Comparison of ENCODE assay signal across 20 cellular contexts in genomic region chr7:5344342-5344741, GRCh38.
DNase-seq lines count a peak whose midpoint lies in the region; ATAC-seq and FAIRE-seq lines count a peak whose summit lies in the region.
"Had no signal": no experiment of that assay in that cellular context is flagged by ENCODE, and none has a peak within 500 bp of the region (broad histone marks: within the 10 kb centered on the region; RNA-seq: fewer than 3 reads in every experiment).

No MANE protein-coding gene starts in this region.

- no peak for FAIRE-seq in small intestine (lab: Jason Lieb, UNC)
- FAIRE-seq: A549, D721Med, G401.6, GM12891, GM19239 had no signal

- WGBS in small intestine, 3 donors: 89 to 98% (median 93%) methylated on average over 3 to 4 of the region's 4 CpGs

- H3K4me3 ChIP-seq in small intestine (ENCODE audit: low read depth in 1 of 2, low read length in 2 of 2): no peak overlapping the region
- H3K4me3 ChIP-seq: A549; BLaER1 treated with 17β-estradiol and CSF1 and Interleukin-3, amounts not matched to agents 10 nM and 100 nM had no signal

- no peaks in the 10 kb centered on the region for H3K9me3 ChIP-seq in small intestine (ENCODE audit: control insufficient read depth, low read depth)
- H3K9me3 ChIP-seq: A549, Caco-2 had no signal

- H3K36me3 ChIP-seq in small intestine (ENCODE audit: control insufficient read depth in 2 of 2, insufficient read depth in 2 of 2, low read length in 2 of 2): peaks cover 21 to 27% of the 10 kb centered on the region in 2 donors

- intact Hi-C loops in Right ventricle myocardium inferior (cut with DNase I): no loop called here
- intact Hi-C loops in cardiac septum (cut with DNase I): no loop called here

- no peaks in the 10 kb centered on the region for H3K27me3 ChIP-seq in small intestine (ENCODE audit: control insufficient read depth in 2 of 2, insufficient read depth in 2 of 2, low read length in 2 of 2)
- H3K27me3 ChIP-seq: BLaER1 treated with 17β-estradiol and CSF1 and Interleukin-3, amounts not matched to agents 10 nM and 100 nM had no signal

- no peak overlapping the region for H3K27ac ChIP-seq in small intestine (ENCODE audit: low read depth in 1 of 2, low read length in 1 of 2)
- H3K27ac ChIP-seq: 22Rv1; A549; BLaER1 treated with 17β-estradiol and CSF1 and Interleukin-3, amounts not matched to agents 10 nM and 100 nM; C4-2B had no signal

- ATAC-seq in Right ventricle myocardium inferior: no peak
- ATAC-seq: CD8-positive, alpha-beta T cell had no signal

- DNase-seq in Right ventricle myocardium inferior (ENCODE audit: missing footprints) (peak; percentile 4), cardiac septum (ENCODE audit: low spot score) (no peak), epidermal melanocyte (ENCODE audit: insufficient read length, low spot score) (peak; percentile 0), small intestine (no peak)
- no peak for DNase-seq in activated T-cell treated with anti-CD3 and anti-CD28 coated beads, Interleukin-2, amount 50 U/mL, for 1 hour
- DNase-seq: AML-193; Caco-2; Calu3; CD4-positive, alpha-beta T cell; CD8-positive, alpha-beta T cell; DMS79 treated with DMSO at 0.1 percent for 48 hours; GF-D8 had no signal

- H3K4me1 ChIP-seq in small intestine (ENCODE audit: control insufficient read depth in 2 of 2, insufficient read depth in 1 of 2, low read depth in 1 of 2, low read length in 1 of 2): no peaks in the 10 kb centered on the region
- H3K4me1 ChIP-seq: A549; BLaER1 treated with 17β-estradiol and CSF1 and Interleukin-3, amounts not matched to agents 10 nM and 100 nM; Caco-2 had no signal

Comparison
In these comparisons a context has a peak if more than half of its experiments do, and no peak if none do; other contexts are left out.
1. DNase-seq: peak in Right ventricle myocardium inferior (single experiment) and epidermal melanocyte (single experiment); none in cardiac septum (single experiment), activated T-cell treated with anti-CD3 and anti-CD28 coated beads, Interleukin-2, amount 50 U/mL, for 1 hour (single experiment) and small intestine (single experiment).